Comparison of ENCODE assay signal across 23 cellular contexts in the genomic region with DNA sequence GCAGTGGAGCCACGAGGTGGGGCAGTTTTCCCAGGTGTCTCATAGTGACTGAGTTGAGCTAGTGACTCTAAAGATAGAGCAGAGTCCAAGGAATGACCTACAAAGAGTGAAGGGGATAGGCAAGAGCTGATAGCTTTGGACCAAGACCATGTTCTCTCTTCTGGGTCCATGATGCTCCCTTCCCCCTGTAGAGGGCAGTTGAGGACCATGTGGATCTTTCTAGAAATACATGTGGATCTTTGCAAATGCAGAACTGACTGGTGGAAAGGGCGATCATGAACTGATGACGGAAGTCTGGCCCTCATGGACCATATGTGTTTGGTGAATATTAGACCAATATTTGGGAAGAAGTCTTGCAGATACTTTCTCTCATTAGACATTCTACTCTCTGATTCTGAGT. TPM values are rescaled to one million over a fixed set of nuclear protein-coding genes. Genes with fewer than 3 reads are reported as not detected.
"Had no signal": no experiment of that assay in that cellular context is flagged by ENCODE, and none has a peak within 500 bp of the region (broad histone marks: within the 10 kb centered on the region; RNA-seq: fewer than 3 reads in every experiment).

No MANE protein-coding gene starts in this region.

- H3K36me3 ChIP-seq: colonic mucosa, left lung, tibial artery had no signal

- H3K27me3 ChIP-seq: colonic mucosa, left lung, tibial artery had no signal

- H3K4me1 Mint-ChIP-seq: endodermal cell, nephron progenitor cell had no signal

- H3K27ac Mint-ChIP-seq: activated naive CD8-positive, alpha-beta T cell; activated T-helper 1 cell treated with anti-CD3 and anti-CD28 coated beads, Interleukin-12 subunit alpha, Interleukin-12 subunit beta, Interleukin-2, Interleukin-4 antibody, amounts not matched to agents 30 ng/mL and 10 ng/mL and 1 ng/mL, durations not matched to agents 14 hours and 24 hours and 36 hours; endodermal cell; nephron progenitor cell had no signal

- H3K4me3 Mint-ChIP-seq: activated naive CD8-positive, alpha-beta T cell; activated T-helper 1 cell treated with anti-CD3 and anti-CD28 coated beads, Interleukin-12 subunit alpha, Interleukin-12 subunit beta, Interleukin-2, Interleukin-4 antibody, amounts not matched to agents 30 ng/mL and 10 ng/mL and 1 ng/mL, durations not matched to agents 14 hours and 24 hours and 36 hours; endodermal cell; nephron progenitor cell had no signal

- H3K4me1 ChIP-seq: colonic mucosa, left lung, tibial artery had no signal

- H3K4me3 ChIP-seq: colonic mucosa, left lung, tibial artery had no signal

- H3K9me3 ChIP-seq: colonic mucosa, left lung, tibial artery had no signal

- ATAC-seq: left lung; stimulated activated naive CD8-positive, alpha-beta T cell treated with anti-CD3 and anti-CD28 coated beads, Interleukin-15, Interleukin-2, amounts not matched to agents 100 U/mL and 50 U/mL, for 24 hours had no signal

- H3K27ac ChIP-seq: colonic mucosa, left lung, tibial artery had no signal

- H3K9me3 Mint-ChIP-seq: activated T-helper 1 cell treated with anti-CD3 and anti-CD28 coated beads, Interleukin-12 subunit alpha, Interleukin-12 subunit beta, Interleukin-2, Interleukin-4 antibody, amounts not matched to agents 30 ng/mL and 10 ng/mL and 1 ng/mL, durations not matched to agents 14 hours and 24 hours and 36 hours had no signal

- DNase-seq: activated CD4-positive, alpha-beta T cell treated with anti-CD3 and anti-CD28 coated beads, Interleukin-2, amount 50 U/mL, for 4 hours; central memory CD4-positive, alpha-beta T cell; colonic mucosa; endodermal cell; erythroblast; head of caudate nucleus; left lung; midbrain; nephron progenitor cell; occipital lobe; posterior cingulate gyrus; retina; stimulated activated CD4-positive, alpha-beta T cell treated with anti-CD3 and anti-CD28 coated beads, Interleukin-2, amount 100 ng/mL, for 24 hours; stimulated activated naive CD8-positive, alpha-beta T cell treated with anti-CD3 and anti-CD28 coated beads, Interleukin-15, Interleukin-2, amounts not matched to agents 100 U/mL and 50 U/mL, for 24 hours; substantia nigra had no signal

- H3K36me3 Mint-ChIP-seq: activated naive CD8-positive, alpha-beta T cell had no signal

RNA-seq across cellular contexts. Expression of a gene that starts 6.9 kb away (rescaled TPM):
- total RNA-seq: activated T-helper 1 cell treated with anti-CD3 and anti-CD28 coated beads, Interleukin-12 subunit alpha, Interleukin-12 subunit beta, Interleukin-2, Interleukin-4 antibody, amounts not matched to agents 30 ng/mL and 10 ng/mL and 1 ng/mL, durations not matched to agents 14 hours and 24 hours and 36 hours; colonic mucosa; endodermal cell; kidney epithelial cell; left lung; lung microvascular endothelial cell; occipital lobe; skeletal muscle tissue; T-helper 2 cell treated with Interferon-gamma antibody and Interleukin-4, amounts not matched to agents 100 ng/mL and 5 ng/mL, for 36 hours; urinary bladder had no signal
- polyA plus RNA-seq: urinary bladder had no signal

RNA-seq across cellular contexts. Expression of a gene that starts 45.1 kb away (rescaled TPM):
- total RNA-seq: activated T-helper 1 cell treated with anti-CD3 and anti-CD28 coated beads, Interleukin-12 subunit alpha, Interleukin-12 subunit beta, Interleukin-2, Interleukin-4 antibody, amounts not matched to agents 30 ng/mL and 10 ng/mL and 1 ng/mL, durations not matched to agents 14 hours and 24 hours and 36 hours; colonic mucosa; endodermal cell; kidney epithelial cell; left lung; lung microvascular endothelial cell; occipital lobe; skeletal muscle tissue; T-helper 2 cell treated with Interferon-gamma antibody and Interleukin-4, amounts not matched to agents 100 ng/mL and 5 ng/mL, for 36 hours; urinary bladder had no signal
- polyA plus RNA-seq: urinary bladder had no signal
